In the genomic region with DNA sequence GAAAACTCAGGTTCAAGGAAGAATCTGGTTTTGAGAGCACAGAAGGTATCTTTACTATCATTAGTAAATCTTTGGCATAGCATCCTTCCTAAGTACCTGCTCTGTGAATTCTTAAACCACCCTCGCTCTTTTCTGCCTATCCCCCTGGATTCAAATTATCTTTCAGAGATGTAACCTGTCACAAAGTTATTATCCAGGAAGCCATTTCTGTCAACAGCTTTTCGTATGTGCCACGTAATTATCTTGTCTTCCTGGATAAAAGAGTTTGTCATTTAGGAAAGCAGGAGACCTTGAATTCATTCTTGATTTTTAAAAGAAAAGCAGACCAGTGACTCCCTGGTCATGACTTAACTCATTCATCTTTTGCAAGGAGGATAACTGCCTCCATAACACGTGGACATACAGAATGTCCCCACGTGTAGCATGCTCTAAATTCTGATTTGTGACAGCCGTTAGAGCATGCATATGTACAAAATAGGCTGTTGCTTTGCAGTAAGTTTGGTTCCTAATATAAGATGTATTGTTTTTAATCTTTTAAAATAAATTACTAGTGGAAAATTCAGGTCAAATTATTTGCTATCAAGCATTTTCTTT, we compare ENCODE assay signal across 16 cellular contexts.
"Had no signal": no experiment of that assay in that cellular context is flagged by ENCODE, and none has a peak within 500 bp of the region (broad histone marks: within the 10 kb centered on the region; RNA-seq: fewer than 3 reads in every experiment).

No MANE protein-coding gene starts in this region.

- H3K27ac ChIP-seq: esophagus muscularis mucosa, gastroesophageal sphincter, left ventricle myocardium inferior, uterus had no signal

- H3K27ac Mint-ChIP-seq: activated T-helper 1 cell treated with anti-CD3 and anti-CD28 coated beads, Interleukin-12 subunit alpha, Interleukin-12 subunit beta, Interleukin-2, Interleukin-4 antibody, amounts not matched to agents 30 ng/mL and 10 ng/mL and 1 ng/mL, durations not matched to agents 14 hours and 24 hours and 36 hours; immature natural killer cell had no signal

- H3K27me3 Mint-ChIP-seq: stimulated activated naive B cell treated with anti-CD40 and anti-IgM and Interleukin-4, amounts not matched to agents 10 μg/mL and 1 μg/mL and 100 μg/mL, for 72 hours had no signal

- H3K4me3 ChIP-seq: esophagus muscularis mucosa, gastroesophageal sphincter, left ventricle myocardium inferior, uterus had no signal

- ATAC-seq: gastroesophageal sphincter had no signal

- H3K4me3 Mint-ChIP-seq: activated T-helper 1 cell treated with anti-CD3 and anti-CD28 coated beads, Interleukin-12 subunit alpha, Interleukin-12 subunit beta, Interleukin-2, Interleukin-4 antibody, amounts not matched to agents 30 ng/mL and 10 ng/mL and 1 ng/mL, durations not matched to agents 14 hours and 24 hours and 36 hours; stimulated activated naive B cell treated with anti-CD40 and anti-IgM and Interleukin-4, amounts not matched to agents 10 μg/mL and 1 μg/mL and 100 μg/mL, for 72 hours had no signal

- H3K9me3 ChIP-seq: esophagus muscularis mucosa, gastroesophageal sphincter, left ventricle myocardium inferior, uterus had no signal

- H3K36me3 ChIP-seq: uterus had no signal

- H3K27me3 ChIP-seq: esophagus muscularis mucosa, gastroesophageal sphincter, uterus had no signal

- DNase-seq: activated CD4-positive, alpha-beta T cell treated with anti-CD3 and anti-CD28 coated beads, Interleukin-2, amount 50 U/mL, for 48 hours; activated CD4-positive, CD25-positive, alpha-beta regulatory T cell treated with anti-CD3 and anti-CD28 coated beads, Interleukin-2, amount 50 U/mL, for 72 hours; activated T-cell treated with anti-CD3 and anti-CD28 coated beads for 4 hours; cerebellar nuclear complex; effector memory CD4-positive, alpha-beta T cell; immature natural killer cell; kidney glomerular epithelial cell; left ventricle myocardium inferior; mammary epithelial cell; occipital lobe; stimulated activated naive B cell treated with anti-CD40 and anti-IgM and Interleukin-4, amounts not matched to agents 10 μg/mL and 1 μg/mL and 100 μg/mL, for 72 hours; T-helper 9 cell; uterus had no signal

- H3K9me3 Mint-ChIP-seq: activated T-helper 1 cell treated with anti-CD3 and anti-CD28 coated beads, Interleukin-12 subunit alpha, Interleukin-12 subunit beta, Interleukin-2, Interleukin-4 antibody, amounts not matched to agents 30 ng/mL and 10 ng/mL and 1 ng/mL, durations not matched to agents 14 hours and 24 hours and 36 hours; immature natural killer cell; stimulated activated naive B cell treated with anti-CD40 and anti-IgM and Interleukin-4, amounts not matched to agents 10 μg/mL and 1 μg/mL and 100 μg/mL, for 72 hours had no signal

- H3K4me1 ChIP-seq: uterus had no signal
